9 cellular contexts compared by ENCODE assay signal in genomic region chr17:77142689-77143088, GRCh38. TPM values are rescaled to one million over a fixed set of nuclear protein-coding genes. Genes with fewer than 3 reads are reported as not detected.
DNase-seq lines count a peak whose midpoint lies in the region; ATAC-seq and TF ChIP-seq lines count a peak whose summit lies in the region.
"Had no signal": no experiment of that assay in that cellular context is flagged by ENCODE, and none has a peak within 500 bp of the region (broad histone marks: within the 10 kb centered on the region; RNA-seq: fewer than 3 reads in every experiment).

No MANE protein-coding gene starts in this region.

- H3K4me3 ChIP-seq in CD4-positive, CD25-positive, alpha-beta regulatory T cell (ENCODE audit: low read depth, low read length), result peak overlapping the region; percentile 60
- H3K4me3 ChIP-seq in MM.1S (ENCODE audit: low read length) (peak overlapping the region; percentile 98), choroid plexus epithelial cell (ENCODE audit: low read depth, low read length) (peak overlapping the region; percentile 88), neural progenitor cell (no peak overlapping the region)
- no peak overlapping the region for H3K4me3 ChIP-seq in effector memory CD4-positive, alpha-beta T cell (ENCODE audit: insufficient read depth, low read depth, low read length, poor library complexity, severe bottlenecking)

- H3K4me1 Mint-ChIP-seq in CD4-positive, CD25-positive, alpha-beta regulatory T cell, result peaks cover 40 to 81% (median 59%) of the 10 kb centered on the region in 4 donors
- H3K4me1 Mint-ChIP-seq in neural progenitor cell, result peaks cover 41% of the 10 kb centered on the region

- peak overlapping the region; percentile 3 to 96 (median 93) for H3K4me3 Mint-ChIP-seq in CD4-positive, CD25-positive, alpha-beta regulatory T cell
- H3K4me3 Mint-ChIP-seq in neural progenitor cell, result peak overlapping the region; percentile 94

- peaks cover 4% of the 10 kb centered on the region for H3K27me3 Mint-ChIP-seq in CD4-positive, CD25-positive, alpha-beta regulatory T cell
- H3K27me3 Mint-ChIP-seq in neural progenitor cell (ENCODE audit: insufficient read depth, low read depth), result no peaks in the 10 kb centered on the region

- TF ChIP-seq CTCF in MM.1S (IDR thresholded peaks at IDR 0.05; ENCODE audit: low read length), result no peak
- TF ChIP-seq CTCF in choroid plexus epithelial cell (conservative IDR thresholded peaks at IDR 0.05; ENCODE audit: low read depth, low read length), result no peak
- TF ChIP-seq CTCF in neural progenitor cell (IDR thresholded peaks at IDR 0.05), result no peak

- H3K9me2 ChIP-seq in MM.1S (replicated peaks; ENCODE audit: insufficient read depth, low read length), result no peaks in the 10 kb centered on the region

- peak overlapping the region; percentile 23 to 87 (median 80) for H3K27ac Mint-ChIP-seq in CD4-positive, CD25-positive, alpha-beta regulatory T cell
- H3K27ac Mint-ChIP-seq in neural progenitor cell, result no peak overlapping the region

- peaks cover 73% of the 10 kb centered on the region for H3F3A ChIP-seq in MM.1S (ENCODE audit: insufficient read depth, low read length)
- peaks cover 13% of the 10 kb centered on the region for H3F3A ChIP-seq in neural progenitor cell (ENCODE audit: low read depth)

- peaks cover 26% of the 10 kb centered on the region for H3K36me3 Mint-ChIP-seq in CD4-positive, CD25-positive, alpha-beta regulatory T cell
- peaks cover 14% of the 10 kb centered on the region for H3K36me3 Mint-ChIP-seq in neural progenitor cell

- H3K36me3 ChIP-seq in CD4-positive, CD25-positive, alpha-beta regulatory T cell (ENCODE audit: control insufficient read depth, insufficient read depth, low read length), result peaks cover 39% of the 10 kb centered on the region
- H3K36me3 ChIP-seq in MM.1S (replicated peaks; ENCODE audit: insufficient read depth, low read length) (no peaks in the 10 kb centered on the region; the same call in 1 of the 2 replicates), neural progenitor cell (no peaks in the 10 kb centered on the region)
- H3K36me3 ChIP-seq in effector memory CD4-positive, alpha-beta T cell (ENCODE audit: control insufficient read depth, insufficient read depth, low read length), result peaks cover 5% of the 10 kb centered on the region

- H3K9me3 Mint-ChIP-seq in CD4-positive, CD25-positive, alpha-beta regulatory T cell, result peaks cover 0 to 6% (median 5%) of the 10 kb centered on the region in 7 donors
- peaks cover 13% of the 10 kb centered on the region for H3K9me3 Mint-ChIP-seq in neural progenitor cell

- no peak for DNase-seq in CD4-positive, CD25-positive, alpha-beta regulatory T cell
- DNase-seq in MM.1S (peak; percentile 37), choroid plexus epithelial cell (ENCODE audit: low read depth) (no peak), neural progenitor cell (ENCODE audit: low spot score) (no peak)
- no peak for DNase-seq in effector memory CD4-positive, alpha-beta T cell
- DNase-seq: GDM1 had no signal

- peak overlapping the region; percentile 92 for H3K4me2 ChIP-seq in MM.1S (ENCODE audit: low read depth, low read length)
- H3K4me2 ChIP-seq in neural progenitor cell, result no peak overlapping the region

- H4K20me1 ChIP-seq in MM.1S (ENCODE audit: insufficient read depth, low read length) (no peaks in the 10 kb centered on the region), neural progenitor cell (ENCODE audit: low read depth) (peaks cover 46% of the 10 kb centered on the region)

- H3K4me1 ChIP-seq in CD4-positive, CD25-positive, alpha-beta regulatory T cell (ENCODE audit: control insufficient read depth, insufficient read depth, low read length, poor library complexity, severe bottlenecking), result peaks cover 73% of the 10 kb centered on the region
- H3K4me1 ChIP-seq in MM.1S (ENCODE audit: low read length), result peaks cover 21% of the 10 kb centered on the region
- peaks cover 13% of the 10 kb centered on the region for H3K4me1 ChIP-seq in neural progenitor cell
- H3K4me1 ChIP-seq in effector memory CD4-positive, alpha-beta T cell (ENCODE audit: control insufficient read depth, insufficient read depth, low read length, poor library complexity, severe bottlenecking), result peaks cover 18% of the 10 kb centered on the region

- no peaks in the 10 kb centered on the region for H3K27me3 ChIP-seq in CD4-positive, CD25-positive, alpha-beta regulatory T cell (ENCODE audit: control insufficient read depth, insufficient read depth, low read length)
- no peaks in the 10 kb centered on the region for H3K27me3 ChIP-seq in MM.1S (replicated peaks; ENCODE audit: insufficient read depth, low read length)
- H3K27me3 ChIP-seq in neural progenitor cell, result no peaks in the 10 kb centered on the region
- H3K27me3 ChIP-seq in effector memory CD4-positive, alpha-beta T cell (replicated peaks; ENCODE audit: control insufficient read depth, insufficient read depth, low read length, poor library complexity, severe bottlenecking), result no peaks in the 10 kb centered on the region

- peak overlapping the region; percentile 18 for H3K27ac ChIP-seq in CD4-positive, CD25-positive, alpha-beta regulatory T cell (ENCODE audit: insufficient read depth, low read length, poor library complexity, severe bottlenecking)
- H3K27ac ChIP-seq in MM.1S (ENCODE audit: low read length), result peak overlapping the region; percentile 99
- no peak overlapping the region for H3K27ac ChIP-seq in neural progenitor cell
- no peak overlapping the region for H3K27ac ChIP-seq in effector memory CD4-positive, alpha-beta T cell (ENCODE audit: insufficient read depth, low read length, poor library complexity, severe bottlenecking)

- ATAC-seq in CD4-positive, CD25-positive, alpha-beta regulatory T cell (ENCODE audit: low read depth in 2 of 2), result no peak
- no peak for ATAC-seq in GM21619 (IDR thresholded peaks at IDR 0.05; ENCODE audit: unreplicated experiment)
- ATAC-seq in HG03025 (IDR thresholded peaks at IDR 0.05; ENCODE audit: low FRiP score, unreplicated experiment), result no peak
- ATAC-seq in GM19023 (IDR thresholded peaks at IDR 0.05; ENCODE audit: unreplicated experiment), result no peak

- no peak overlapping the region for H2AFZ ChIP-seq in MM.1S (ENCODE audit: low read length)
- H2AFZ ChIP-seq in neural progenitor cell (replicated peaks), result no peak overlapping the region

- H3K79me2 ChIP-seq in MM.1S (ENCODE audit: low read length) (peaks cover 50% of the 10 kb centered on the region), neural progenitor cell (ENCODE audit: low read depth) (peaks cover 44% of the 10 kb centered on the region)

- peaks cover under 1 to 2% of the 10 kb centered on the region in 2 experiments for H3K9me3 ChIP-seq in CD4-positive, CD25-positive, alpha-beta regulatory T cell (ENCODE audit: control insufficient read depth in 2 of 2, low read length in 2 of 2)
- H3K9me3 ChIP-seq in MM.1S (replicated peaks; ENCODE audit: insufficient read depth, low read length), result no peaks in the 10 kb centered on the region; the same call in 1 of the 2 replicates
- H3K9me3 ChIP-seq in neural progenitor cell (ENCODE audit: low read depth), result no peaks in the 10 kb centered on the region
- peaks cover 3% of the 10 kb centered on the region for H3K9me3 ChIP-seq in effector memory CD4-positive, alpha-beta T cell (ENCODE audit: control insufficient read depth, low read length)

- H3K9ac ChIP-seq in MM.1S (ENCODE audit: low read length) (peak overlapping the region; percentile 100), neural progenitor cell (no peak overlapping the region)

RNA-seq across cellular contexts. Expression of gene SEC14L1, which starts 1.9 kb away (rescaled TPM):
- 143 TPM for total RNA-seq in CD4-positive, CD25-positive, alpha-beta regulatory T cell
- polyA plus RNA-seq in CD4-positive, CD25-positive, alpha-beta regulatory T cell, result 10 to 100 TPM; 13.2 to 20.8 (median 20.2) TPM
- total RNA-seq in neural progenitor cell (ENCODE audit: low replicate concordance), result 60.6 and 75.0 TPM in 2 replicates

Comparison
In these comparisons a context has a peak if more than half of its experiments do, and no peak if none do; other contexts are left out.
1. H3K27ac ChIP-seq: peak in CD4-positive, CD25-positive, alpha-beta regulatory T cell (single experiment) and MM.1S (single experiment); none in neural progenitor cell (single experiment) and effector memory CD4-positive, alpha-beta T cell (single experiment).
2. H3K4me3 ChIP-seq: peak in CD4-positive, CD25-positive, alpha-beta regulatory T cell (single experiment), MM.1S (single experiment) and choroid plexus epithelial cell (single experiment); none in neural progenitor cell (single experiment) and effector memory CD4-positive, alpha-beta T cell (single experiment).